22 cellular contexts compared by ENCODE assay signal in the genomic region with DNA sequence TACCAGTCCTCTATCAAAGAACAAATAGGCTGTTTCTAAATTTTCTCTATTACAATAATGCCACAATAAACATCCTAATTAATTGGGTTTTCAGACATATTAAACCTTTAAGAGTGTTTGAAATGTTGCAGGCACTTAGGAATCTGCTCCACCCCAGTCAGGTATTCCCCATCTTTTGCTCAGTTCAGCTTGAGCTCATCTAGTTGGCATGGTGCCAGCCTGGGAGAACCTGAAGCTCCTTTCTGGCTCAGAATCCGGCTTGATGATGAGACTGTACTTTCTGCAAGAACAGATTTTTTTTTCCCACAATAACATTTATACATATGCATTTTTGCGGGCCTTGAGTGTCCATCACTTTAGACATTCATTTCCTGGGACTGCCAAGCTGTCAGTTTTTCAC. TPM values are rescaled to one million over a fixed set of nuclear protein-coding genes. Genes with fewer than 3 reads are reported as not detected.
DNase-seq lines count a peak whose midpoint lies in the region; ATAC-seq, FAIRE-seq and TF ChIP-seq lines count a peak whose summit lies in the region.
"Had no signal": no experiment of that assay in that cellular context is flagged by ENCODE, and none has a peak within 500 bp of the region (broad histone marks: within the 10 kb centered on the region; RNA-seq: fewer than 3 reads in every experiment).

No MANE protein-coding gene starts in this region.

- H3K9me3 ChIP-seq in PC-9 (ENCODE audit: insufficient read depth, low read depth), result no peaks in the 10 kb centered on the region
- H3K9me3 ChIP-seq in keratinocyte (ENCODE audit: control insufficient read depth, low read depth, low read length), result no peaks in the 10 kb centered on the region
- H3K9me3 ChIP-seq: upper lobe of left lung had no signal

- dilution Hi-C loops in keratinocyte (cut with MboI; ENCODE audit: extremely low pct_ligation_motif_present, low sequenced_read_pairs), result no loop called here

- FAIRE-seq in keratinocyte (lab: Jason Lieb, UNC), result peak; percentile 95
- FAIRE-seq: astrocyte, colon had no signal

- peaks cover 37% of the 10 kb centered on the region for H3F3A ChIP-seq in PC-9 (ENCODE audit: insufficient read depth, low read depth)

- no peaks in the 10 kb centered on the region for H3K27me3 ChIP-seq in PC-9 (ENCODE audit: insufficient read depth, low read depth)
- no peaks in the 10 kb centered on the region for H3K27me3 ChIP-seq in keratinocyte (ENCODE audit: control insufficient read depth, extremely low read depth, insufficient read depth, low read length)
- H3K27me3 ChIP-seq: upper lobe of left lung had no signal

- no peak for ATAC-seq in HG02840 (IDR thresholded peaks at IDR 0.05; ENCODE audit: low FRiP score, unreplicated experiment)
- ATAC-seq: naive thymus-derived CD8-positive, alpha-beta T cell; stimulated activated naive CD8-positive, alpha-beta T cell treated with anti-CD3 and anti-CD28 coated beads, Interleukin-15, amount 100 ng/mL, for 72 hours had no signal

- H3K27ac ChIP-seq in PC-9 (peak overlapping the region; percentile 33; the same call in 1 of the 2 replicates), keratinocyte (ENCODE audit: control insufficient read depth, insufficient read depth, low read length) (peak overlapping the region; percentile 2)
- H3K27ac ChIP-seq: upper lobe of left lung had no signal

- H3K4me1 ChIP-seq in PC-9 (replicated peaks; ENCODE audit: insufficient read depth), result peaks cover 54% of the 10 kb centered on the region
- H3K4me1 ChIP-seq in keratinocyte (ENCODE audit: control insufficient read depth, extremely low read depth, insufficient read depth, low read length), result peaks cover 49% of the 10 kb centered on the region

- no peaks in the 10 kb centered on the region for H3K79me2 ChIP-seq in PC-9 (ENCODE audit: low read depth)
- H3K79me2 ChIP-seq in keratinocyte (ENCODE audit: control insufficient read depth, insufficient read depth, low read length), result no peaks in the 10 kb centered on the region

- H3K4me3 ChIP-seq in PC-9 (no peak overlapping the region), keratinocyte (ENCODE audit: control insufficient read depth in 2 of 3, extremely low read depth in 1 of 3, insufficient read depth in 2 of 3, low read depth in 1 of 3, low read length in 3 of 3) (no peak overlapping the region)
- H3K4me3 ChIP-seq: upper lobe of left lung had no signal

- no peak for TF ChIP-seq RAD21 in Ishikawa (IDR thresholded peaks at IDR 0.05; ENCODE audit: low read depth)

- TF ChIP-seq EP300 in Ishikawa (IDR thresholded peaks at IDR 0.05; ENCODE audit: borderline replicate concordance), result no peak

- H2AFZ ChIP-seq in PC-9 (no peak overlapping the region), keratinocyte (ENCODE audit: control insufficient read depth, low read length) (no peak overlapping the region)

- DNase-seq in NCI-H1417 (lab: John Stamatoyannopoulos, UW) (peak in 2 of 3 experiments; percentile 2 to 44), NCI-H1417 treated with DMSO at 0.1 percent for 48 hours (lab: John Stamatoyannopoulos, UW) (no peak), PC-9 (peak; percentile 57 to 74), keratinocyte (ENCODE audit: low read depth, low spot score) (peak; percentile 76), SKM-1 (lab: John Stamatoyannopoulos, UW; ENCODE audit: unreplicated experiment) (no peak)
- no peak for DNase-seq in activated naive CD4-positive, alpha-beta T cell (lab: John Stamatoyannopoulos, UW)
- DNase-seq: activated CD4-positive, alpha-beta T cell treated with anti-CD3 and anti-CD28 coated beads, Interleukin-2, amount 10 ng/mL, durations not matched to agents 7 days and 5 days; activated naive CD4-positive, alpha-beta T cell treated with Interleukin-2 at 50 U/mL for 16 hours; EL; H9; islet precursor cell; KBM-7; mesenchymal stem cell; naive thymus-derived CD8-positive, alpha-beta T cell; NCI-H1092; NCI-H526 treated with DMSO at 0.1 percent for 48 hours; stimulated activated naive CD8-positive, alpha-beta T cell treated with anti-CD3 and anti-CD28 coated beads, Interleukin-15, amount 100 ng/mL, for 72 hours; upper lobe of left lung had no signal

- intact Hi-C loops in PC-9 (cut with micrococcal nuclease; ENCODE audit: unreplicated experiment), result no loop called here

- TF ChIP-seq CTCF in PC-9 (conservative IDR thresholded peaks at IDR 0.05) (no peak), keratinocyte (optimal IDR thresholded peaks at IDR 0.05 in 1 of 3, IDR thresholded peaks at IDR 0.05 in 1 of 3, conservative IDR thresholded peaks at IDR 0.05 in 1 of 3; ENCODE audit: extremely low read depth in 1 of 3, insufficient read depth in 2 of 3, low read length in 3 of 3) (no peak)

- POLR2A ChIA-PET in PC-9 (lab: Charles Lee; ENCODE audit: unreplicated experiment), result interaction anchor here (0.5 to 0.7 kb wide), 4 partner anchors 21 to 212 kb away, joined by 4 to 9 read pairs (median 6); partner anchors contain the start of gene ACAA1

- H3K9me1 ChIP-seq in keratinocyte (ENCODE audit: control insufficient read depth, extremely low read depth, insufficient read depth, low read length), result no peaks in the 10 kb centered on the region

- H3K9me2 ChIP-seq in PC-9 (ENCODE audit: insufficient read depth), result no peaks in the 10 kb centered on the region

- H4K20me1 ChIP-seq in PC-9 (ENCODE audit: insufficient read depth) (no peaks in the 10 kb centered on the region), keratinocyte (ENCODE audit: control insufficient read depth, extremely low read depth, insufficient read depth, low read length) (no peaks in the 10 kb centered on the region)

- CTCF ChIA-PET in PC-9 (lab: Charles Lee), result no interaction called here

- no TSS peak for BruUV-seq in PC-9 (replicated peaks; lab: Mats Ljungman, UMichigan)

- H3K36me3 ChIP-seq in PC-9 (ENCODE audit: low read depth) (no peaks in the 10 kb centered on the region), keratinocyte (ENCODE audit: control insufficient read depth in 2 of 2, extremely low read depth in 1 of 2, insufficient read depth in 2 of 2, low read length in 2 of 2) (no peaks in the 10 kb centered on the region)
- H3K36me3 ChIP-seq: upper lobe of left lung had no signal

- no peak overlapping the region for H3K9ac ChIP-seq in keratinocyte (ENCODE audit: control insufficient read depth, extremely low read depth, insufficient read depth, low read length)

- peak overlapping the region; percentile 19 for H3K4me2 ChIP-seq in PC-9
- peak overlapping the region; percentile 2 for H3K4me2 ChIP-seq in keratinocyte (ENCODE audit: control insufficient read depth, extremely low read depth, insufficient read depth, low read depth, low read length)

TF ChIP-seq in Ishikawa, 13 proteins besides CTCF, POLR2A, EP300 and RAD21:
- peak; percentile 28; the same call in 1 of the 2 replicates for TF ChIP-seq TEAD4 (IDR thresholded peaks at IDR 0.05)
- peak; percentile 96 for TF ChIP-seq NFIC (IDR thresholded peaks at IDR 0.05)
- no peak for TF ChIP-seq CEBPB (IDR thresholded peaks at IDR 0.05)
- no peak for TF ChIP-seq CREB1 (IDR thresholded peaks at IDR 0.05; ENCODE audit: low read depth)
- TF ChIP-seq TCF12 (IDR thresholded peaks at IDR 0.05; ENCODE audit: low read depth), result no peak
- TF ChIP-seq, protein P1, sequence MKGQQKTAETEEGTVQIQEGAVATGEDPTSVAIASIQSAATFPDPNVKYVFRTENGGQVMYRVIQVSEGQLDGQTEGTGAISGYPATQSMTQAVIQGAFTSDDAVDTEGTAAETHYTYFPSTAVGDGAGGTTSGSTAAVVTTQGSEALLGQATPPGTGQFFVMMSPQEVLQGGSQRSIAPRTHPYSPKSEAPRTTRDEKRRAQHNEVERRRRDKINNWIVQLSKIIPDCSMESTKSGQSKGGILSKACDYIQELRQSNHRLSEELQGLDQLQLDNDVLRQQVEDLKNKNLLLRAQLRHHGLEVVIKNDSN (IDR thresholded peaks at IDR 0.05), result no peak

RNA-seq across cellular contexts. Expression of gene OXSR1, which starts 7.8 kb away (rescaled TPM):
- 50.2 and 54.3 TPM in 2 replicates for total RNA-seq in PC-9 (2021)
- 60.8 to 77.0 TPM (median 61.9 TPM) in 3 replicates for polyA plus RNA-seq in keratinocyte
- polyA plus RNA-seq in keratinocyte (2011; ENCODE audit: low read depth), result 29.8 TPM
- polyA plus RNA-seq in keratinocyte (2011; cell fraction: cytosol; rRNA removed), result 44.6 and 75.2 TPM in 2 replicates
- 83.6 and 108 TPM in 2 replicates for polyA plus RNA-seq in keratinocyte (2011; cell fraction: nucleus; rRNA removed)
- 50.3 and 54.7 TPM in 2 replicates for polyA plus RNA-seq in keratinocyte (2012; ENCODE audit: low replicate concordance)
- polyA minus RNA-seq in keratinocyte, result 31.5 to 73.8 TPM (median 53.2 TPM) in 3 replicates
- 62.2 TPM for polyA minus RNA-seq in keratinocyte (2011; cell fraction: cytosol; rRNA and poly(A)+ RNA removed)
- polyA minus RNA-seq in keratinocyte (2011; cell fraction: nucleus; rRNA and poly(A)+ RNA removed), result 59.6 and 108 TPM in 2 replicates

RNA-seq across cellular contexts. Expression of gene MYD88, which starts 19.1 kb away (rescaled TPM):
- 25.0 and 27.4 TPM in 2 replicates for total RNA-seq in PC-9 (2021)
- polyA plus RNA-seq in keratinocyte, result 44.0 to 72.8 TPM (median 46.2 TPM) in 3 replicates
- 52.8 TPM for polyA plus RNA-seq in keratinocyte (2011; ENCODE audit: low read depth)
- polyA plus RNA-seq in keratinocyte (2011; cell fraction: cytosol; rRNA removed), result 58.1 and 67.4 TPM in 2 replicates
- 71.4 and 90.1 TPM in 2 replicates for polyA plus RNA-seq in keratinocyte (2011; cell fraction: nucleus; rRNA removed)
- polyA plus RNA-seq in keratinocyte (2012; ENCODE audit: low replicate concordance), result 34.0 and 52.2 TPM in 2 replicates
- polyA minus RNA-seq in keratinocyte, result 92.9 to 153 TPM (median 123 TPM) in 3 replicates
- polyA minus RNA-seq in keratinocyte (2011; cell fraction: cytosol; rRNA and poly(A)+ RNA removed), result 42.6 TPM
- polyA minus RNA-seq in keratinocyte (2011; cell fraction: nucleus; rRNA and poly(A)+ RNA removed), result 34.7 and 46.8 TPM in 2 replicates

RNA-seq across cellular contexts. Expression of gene ACAA1, which starts 20.6 kb away (rescaled TPM):
- total RNA-seq in PC-9 (2021), result 58.9 and 65.8 TPM in 2 replicates
- 81.4 to 125 TPM (median 85.3 TPM) in 3 replicates for polyA plus RNA-seq in keratinocyte
- 29.4 TPM for polyA plus RNA-seq in keratinocyte (2011; ENCODE audit: low read depth)
- polyA plus RNA-seq in keratinocyte (2011; cell fraction: cytosol; rRNA removed), result 62.3 and 109 TPM in 2 replicates
- 152 and 169 TPM in 2 replicates for polyA plus RNA-seq in keratinocyte (2011; cell fraction: nucleus; rRNA removed)
- 47.3 and 77.6 TPM in 2 replicates for polyA plus RNA-seq in keratinocyte (2012; ENCODE audit: low replicate concordance)
- 58.6 to 84.3 TPM (median 73.0 TPM) in 3 replicates for polyA minus RNA-seq in keratinocyte
- 81.5 TPM for polyA minus RNA-seq in keratinocyte (2011; cell fraction: cytosol; rRNA and poly(A)+ RNA removed)
- 42.1 and 47.1 TPM in 2 replicates for polyA minus RNA-seq in keratinocyte (2011; cell fraction: nucleus; rRNA and poly(A)+ RNA removed)

Comparison
In these comparisons a context has a peak if more than half of its experiments do, and no peak if none do; other contexts are left out.
1. DNase-seq: peak in NCI-H1417 (2 of 3), PC-9 (2 of 2) and keratinocyte (single experiment); none in NCI-H1417 treated with DMSO at 0.1 percent for 48 hours (single experiment), activated naive CD4-positive, alpha-beta T cell (0 of 4) and SKM-1 (single experiment).